28 cellular contexts compared by ENCODE assay signal in genomic region chr10:67452892-67453291, GRCh38.
"Had no signal": no experiment of that assay in that cellular context is flagged by ENCODE, and none has a peak within 500 bp of the region (broad histone marks: within the 10 kb centered on the region; RNA-seq: fewer than 3 reads in every experiment).

No MANE protein-coding gene starts in this region.

- H3K27ac Mint-ChIP-seq: naive thymus-derived CD8-positive, alpha-beta T cell; natural killer cell treated with Interleukin-12 subunit alpha and Interleukin-12 subunit beta and Interleukin-15 and Interleukin-18, amount 100 ng/mL, for 72 hours; nephron progenitor cell; stimulated activated memory B cell treated with anti-CD40 and anti-IgM and Interleukin-4, amounts not matched to agents 10 μg/mL and 1 μg/mL and 100 μg/mL, for 72 hours; stimulated activated naive CD8-positive, alpha-beta T cell treated with anti-CD3 and anti-CD28 coated beads, Interleukin-15, amount 100 ng/mL, for 72 hours; type B pancreatic cell had no signal

- H3K4me3 ChIP-seq: pancreas, prostate gland, right lobe of liver, sigmoid colon, suprapubic skin, testis, tibial artery, transverse colon, upper lobe of right lung, uterus had no signal

- ATAC-seq: naive thymus-derived CD8-positive, alpha-beta T cell; natural killer cell treated with Interleukin-12 subunit alpha and Interleukin-12 subunit beta and Interleukin-15 and Interleukin-18, amount 100 ng/mL, for 72 hours; pancreas; right cardiac atrium; right lobe of liver; stimulated activated memory B cell treated with anti-CD40 and anti-IgM and Interleukin-4, amounts not matched to agents 10 μg/mL and 1 μg/mL and 100 μg/mL, for 72 hours; stimulated activated naive CD8-positive, alpha-beta T cell treated with anti-CD3 and anti-CD28 coated beads, Interleukin-15, amount 100 ng/mL, for 72 hours; stimulated activated naive CD8-positive, alpha-beta T cell treated with anti-CD3 and anti-CD28 coated beads, Interleukin-15, Interleukin-2, amounts not matched to agents 100 U/mL and 50 U/mL, for 24 hours; upper lobe of right lung had no signal

- H3K27ac ChIP-seq: neutrophil, pancreas, prostate gland, right lobe of liver, sigmoid colon, suprapubic skin, testis, tibial artery, transverse colon, upper lobe of right lung, uterus had no signal

- H3K4me1 ChIP-seq: pancreas, prostate gland, right lobe of liver, sigmoid colon, suprapubic skin, testis, tibial artery, transverse colon, upper lobe of right lung, uterus had no signal

- H3K9me3 ChIP-seq: neutrophil, prostate gland, right lobe of liver, sigmoid colon, testis, transverse colon, upper lobe of right lung, uterus had no signal

- H3K36me3 ChIP-seq: neutrophil, pancreas, prostate gland, right lobe of liver, sigmoid colon, suprapubic skin, tibial artery, transverse colon, upper lobe of right lung, uterus had no signal

- H3K27me3 ChIP-seq: neutrophil, pancreas, right lobe of liver, sigmoid colon, suprapubic skin, testis, tibial artery, transverse colon, upper lobe of right lung, uterus had no signal

- H3K9me3 Mint-ChIP-seq: type B pancreatic cell had no signal

- DNase-seq: naive thymus-derived CD8-positive, alpha-beta T cell; nephron progenitor cell; nucleus accumbens; retina; right lobe of liver; sigmoid colon; small intestine; stimulated activated CD4-positive, alpha-beta T cell treated with anti-CD3 and anti-CD28 coated beads, Interleukin-15, amount 100 ng/mL, for 24 hours; stimulated activated CD4-positive, alpha-beta T cell treated with anti-CD3 and anti-CD28 coated beads, Interleukin-2, amount 100 ng/mL, for 24 hours; stimulated activated CD4-positive, alpha-beta T cell treated with anti-CD3 and anti-CD28 coated beads, Interleukin-2, amount 100 ng/mL, for 48 hours; stimulated activated CD4-positive, alpha-beta T cell treated with anti-CD3 and anti-CD28 coated beads, Interleukin-4, amount 100 ng/mL, for 24 hours; stimulated activated CD8-positive, alpha-beta memory T cell treated with anti-CD3 and anti-CD28 coated beads, Interleukin-4, amount 100 ng/mL, for 48 hours; stimulated activated naive CD4-positive, alpha-beta T cell; stimulated activated naive CD8-positive, alpha-beta T cell treated with anti-CD3 and anti-CD28 coated beads, Interleukin-15, amount 100 ng/mL, for 72 hours; stimulated activated naive CD8-positive, alpha-beta T cell treated with anti-CD3 and anti-CD28 coated beads, Interleukin-15, Interleukin-2, amounts not matched to agents 100 U/mL and 50 U/mL, for 24 hours; testis; tibial artery; transverse colon; upper lobe of right lung; uterus had no signal

- H3K36me3 Mint-ChIP-seq: stimulated activated memory B cell treated with anti-CD40 and anti-IgM and Interleukin-4, amounts not matched to agents 10 μg/mL and 1 μg/mL and 100 μg/mL, for 72 hours; type B pancreatic cell had no signal
